ENCODE assay signal across 8 cellular contexts in the genomic region with DNA sequence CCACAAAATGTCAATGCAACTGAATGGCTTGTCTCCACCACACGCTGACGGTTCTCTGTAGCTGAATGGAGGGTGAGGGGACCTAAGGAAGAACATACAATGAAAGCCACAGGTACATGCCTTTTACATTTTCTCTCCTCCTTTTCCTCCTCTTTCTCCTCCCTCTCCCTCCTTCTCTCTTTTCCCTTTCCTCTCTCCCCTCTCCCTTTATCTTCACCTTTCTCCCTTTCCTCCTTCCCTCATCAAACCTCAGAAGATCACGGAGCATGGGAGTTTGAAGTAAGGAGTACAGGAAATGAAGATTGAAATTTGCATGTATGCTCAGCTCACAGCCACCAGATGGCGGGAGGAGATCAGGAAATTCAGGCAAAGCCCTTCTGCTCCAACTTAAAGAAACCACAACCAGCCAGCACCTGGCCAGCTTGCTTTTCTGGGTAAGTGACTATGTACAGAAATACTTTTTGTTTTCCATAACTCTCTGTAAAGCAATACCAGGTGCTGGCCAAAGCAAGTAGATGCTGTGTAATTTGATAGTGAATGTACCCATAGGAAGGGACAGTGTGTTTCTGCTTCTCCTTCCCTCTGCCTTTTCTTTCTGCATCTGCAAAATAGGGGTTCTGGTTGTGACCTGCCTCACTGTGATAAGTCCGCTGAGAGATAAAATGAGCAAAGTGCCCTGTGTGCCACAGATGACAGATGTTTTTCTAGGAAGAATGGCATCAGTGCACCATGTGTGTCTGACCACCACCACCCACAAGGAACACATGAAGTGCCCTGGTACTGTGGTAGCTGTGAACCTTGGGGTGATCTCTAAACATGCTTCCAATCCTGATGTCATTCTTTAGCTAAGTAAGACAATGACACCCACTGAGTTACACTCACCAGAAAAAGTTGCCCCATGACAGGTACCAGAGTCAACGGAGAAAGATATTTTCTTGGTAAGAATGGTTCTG. TPM values are rescaled to one million over a fixed set of nuclear protein-coding genes. Genes with fewer than 3 reads are reported as not detected.
DNase-seq lines count a peak whose midpoint lies in the region; ATAC-seq and TF ChIP-seq lines count a peak whose summit lies in the region.

No MANE protein-coding gene starts in this region.

- DNase-seq in AG10803 (ENCODE audit: low read depth) (peak; percentile 84), M059J (ENCODE audit: low read depth) (peak; percentile 75), SHP77 (lab: John Stamatoyannopoulos, UW) (peak; percentile 73 to 78), germinal center (ENCODE audit: low spot score) (peak; percentile 76)
- DNase-seq in activated naive CD4-positive, alpha-beta T cell treated with Interleukin-2 at 50 U/mL for 16 hours = peak; percentile 69

- no peaks in the 10 kb centered on the region for H3K36me3 ChIP-seq in parathyroid adenoma (ENCODE audit: control insufficient read depth, insufficient read depth, low read length)

- H3K4me3 ChIP-seq in AG10803 (ENCODE audit: low read length) (no peak overlapping the region), parathyroid adenoma (ENCODE audit: low read depth, low read length) (no peak overlapping the region)

- no peaks in the 10 kb centered on the region for H3K4me1 ChIP-seq in parathyroid adenoma

- H3K4me2 ChIP-seq in parathyroid adenoma (ENCODE audit: low read length) = no peak overlapping the region

- peak; percentile 96 for TF ChIP-seq CTCF in AG10803 (conservative IDR thresholded peaks at IDR 0.05; ENCODE audit: low read length)
- TF ChIP-seq CTCF in parathyroid adenoma (IDR thresholded peaks at IDR 0.05) = peak; percentile 88

- no peaks in the 10 kb centered on the region for H3K9me3 ChIP-seq in parathyroid adenoma (ENCODE audit: control insufficient read depth, low read length)

- no peaks in the 10 kb centered on the region for H3K79me2 ChIP-seq in parathyroid adenoma

- ATAC-seq in GM18873 (IDR thresholded peaks at IDR 0.05; ENCODE audit: low FRiP score, unreplicated experiment) (peak; percentile 57), GM19467 (IDR thresholded peaks at IDR 0.05; ENCODE audit: unreplicated experiment) (no peak)

- H3K27me3 ChIP-seq in parathyroid adenoma (ENCODE audit: control insufficient read depth, insufficient read depth, low read length) = no peaks in the 10 kb centered on the region

- peak overlapping the region; percentile 64 for H2AFZ ChIP-seq in parathyroid adenoma

- H3K9ac ChIP-seq in parathyroid adenoma = no peak overlapping the region

- H3K27ac ChIP-seq in parathyroid adenoma = no peak overlapping the region

RNA-seq across cellular contexts. Expression of a gene that starts 18.6 kb away (rescaled TPM):
- total RNA-seq in M059J (2014; rRNA removed; shearing (Covaris generic)) = 22.9 and 34.1 TPM in 2 replicates
